1 cellular context compared by ENCODE assay signal in the genomic region with DNA sequence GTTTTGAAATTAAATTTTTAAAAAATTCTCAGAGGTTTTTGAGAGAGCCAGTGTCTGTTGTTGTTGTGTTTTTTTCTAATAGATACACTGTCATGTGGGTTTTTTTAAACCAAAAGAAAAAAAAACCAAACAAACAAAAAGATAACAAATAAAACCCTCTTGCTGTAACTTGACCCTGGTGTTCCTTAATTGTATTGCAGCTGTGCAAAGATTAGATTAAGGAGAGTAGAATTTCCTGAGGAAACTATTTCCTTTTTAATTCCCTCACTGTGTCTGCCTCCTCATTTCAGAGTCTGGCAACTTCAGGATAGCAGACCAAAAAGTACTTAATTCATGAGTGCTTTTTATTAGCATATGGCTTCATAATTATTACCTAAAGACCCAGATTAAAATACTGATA.
TF ChIP-seq lines count a peak whose summit lies in the region.

No MANE protein-coding gene starts in this region.

TF ChIP-seq in GM23338, 12 proteins besides CTCF, POLR2A, EP300 and RAD21 (continued from another document):
- TF ChIP-seq, protein P1, sequence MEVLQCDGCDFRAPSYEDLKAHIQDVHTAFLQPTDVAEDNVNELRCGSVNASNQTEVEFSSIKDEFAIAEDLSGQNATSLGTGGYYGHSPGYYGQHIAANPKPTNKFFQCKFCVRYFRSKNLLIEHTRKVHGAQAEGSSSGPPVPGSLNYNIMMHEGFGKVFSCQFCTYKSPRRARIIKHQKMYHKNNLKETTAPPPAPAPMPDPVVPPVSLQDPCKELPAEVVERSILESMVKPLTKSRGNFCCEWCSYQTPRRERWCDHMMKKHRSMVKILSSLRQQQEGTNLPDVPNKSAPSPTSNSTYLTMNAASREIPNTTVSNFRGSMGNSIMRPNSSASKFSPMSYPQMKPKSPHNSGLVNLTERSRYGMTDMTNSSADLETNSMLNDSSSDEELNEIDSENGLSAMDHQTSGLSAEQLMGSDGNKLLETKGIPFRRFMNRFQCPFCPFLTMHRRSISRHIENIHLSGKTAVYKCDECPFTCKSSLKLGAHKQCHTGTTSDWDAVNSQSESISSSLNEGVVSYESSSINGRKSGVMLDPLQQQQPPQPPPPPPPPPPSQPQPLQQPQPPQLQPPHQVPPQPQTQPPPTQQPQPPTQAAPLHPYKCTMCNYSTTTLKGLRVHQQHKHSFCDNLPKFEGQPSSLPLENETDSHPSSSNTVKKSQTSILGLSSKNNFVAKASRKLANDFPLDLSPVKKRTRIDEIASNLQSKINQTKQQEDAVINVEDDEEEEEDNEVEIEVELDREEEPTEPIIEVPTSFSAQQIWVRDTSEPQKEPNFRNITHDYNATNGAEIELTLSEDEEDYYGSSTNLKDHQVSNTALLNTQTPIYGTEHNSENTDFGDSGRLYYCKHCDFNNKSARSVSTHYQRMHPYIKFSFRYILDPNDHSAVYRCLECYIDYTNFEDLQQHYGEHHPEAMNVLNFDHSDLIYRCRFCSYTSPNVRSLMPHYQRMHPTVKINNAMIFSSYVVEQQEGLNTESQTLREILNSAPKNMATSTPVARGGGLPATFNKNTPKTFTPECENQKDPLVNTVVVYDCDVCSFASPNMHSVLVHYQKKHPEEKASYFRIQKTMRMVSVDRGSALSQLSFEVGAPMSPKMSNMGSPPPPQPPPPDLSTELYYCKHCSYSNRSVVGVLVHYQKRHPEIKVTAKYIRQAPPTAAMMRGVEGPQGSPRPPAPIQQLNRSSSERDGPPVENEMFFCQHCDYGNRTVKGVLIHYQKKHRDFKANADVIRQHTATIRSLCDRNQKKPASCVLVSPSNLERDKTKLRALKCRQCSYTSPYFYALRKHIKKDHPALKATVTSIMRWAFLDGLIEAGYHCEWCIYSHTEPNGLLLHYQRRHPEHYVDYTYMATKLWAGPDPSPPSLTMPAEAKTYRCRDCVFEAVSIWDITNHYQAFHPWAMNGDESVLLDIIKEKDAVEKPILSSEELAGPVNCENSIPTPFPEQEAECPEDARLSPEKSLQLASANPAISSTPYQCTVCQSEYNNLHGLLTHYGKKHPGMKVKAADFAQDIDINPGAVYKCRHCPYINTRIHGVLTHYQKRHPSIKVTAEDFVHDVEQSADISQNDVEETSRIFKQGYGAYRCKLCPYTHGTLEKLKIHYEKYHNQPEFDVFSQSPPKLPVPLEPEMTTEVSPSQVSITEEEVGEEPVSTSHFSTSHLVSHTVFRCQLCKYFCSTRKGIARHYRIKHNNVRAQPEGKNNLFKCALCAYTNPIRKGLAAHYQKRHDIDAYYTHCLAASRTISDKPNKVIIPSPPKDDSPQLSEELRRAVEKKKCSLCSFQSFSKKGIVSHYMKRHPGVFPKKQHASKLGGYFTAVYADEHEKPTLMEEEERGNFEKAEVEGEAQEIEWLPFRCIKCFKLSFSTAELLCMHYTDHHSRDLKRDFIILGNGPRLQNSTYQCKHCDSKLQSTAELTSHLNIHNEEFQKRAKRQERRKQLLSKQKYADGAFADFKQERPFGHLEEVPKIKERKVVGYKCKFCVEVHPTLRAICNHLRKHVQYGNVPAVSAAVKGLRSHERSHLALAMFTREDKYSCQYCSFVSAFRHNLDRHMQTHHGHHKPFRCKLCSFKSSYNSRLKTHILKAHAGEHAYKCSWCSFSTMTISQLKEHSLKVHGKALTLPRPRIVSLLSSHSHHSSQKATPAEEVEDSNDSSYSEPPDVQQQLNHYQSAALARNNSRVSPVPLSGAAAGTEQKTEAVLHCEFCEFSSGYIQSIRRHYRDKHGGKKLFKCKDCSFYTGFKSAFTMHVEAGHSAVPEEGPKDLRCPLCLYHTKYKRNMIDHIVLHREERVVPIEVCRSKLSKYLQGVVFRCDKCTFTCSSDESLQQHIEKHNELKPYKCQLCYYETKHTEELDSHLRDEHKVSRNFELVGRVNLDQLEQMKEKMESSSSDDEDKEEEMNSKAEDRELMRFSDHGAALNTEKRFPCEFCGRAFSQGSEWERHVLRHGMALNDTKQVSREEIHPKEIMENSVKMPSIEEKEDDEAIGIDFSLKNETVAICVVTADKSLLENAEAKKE (CRISPR knock-in tag; IDR thresholded peaks at IDR 0.05), result no peak
- TF ChIP-seq ZNF114 (CRISPR knock-in tag; IDR thresholded peaks at IDR 0.05) (no peak), JUNB (IDR thresholded peaks at IDR 0.05; ENCODE audit: unreplicated experiment) (no peak), STAT1 (IDR thresholded peaks at IDR 0.05; ENCODE audit: unreplicated experiment) (no peak)
- TF ChIP-seq, protein P2, sequence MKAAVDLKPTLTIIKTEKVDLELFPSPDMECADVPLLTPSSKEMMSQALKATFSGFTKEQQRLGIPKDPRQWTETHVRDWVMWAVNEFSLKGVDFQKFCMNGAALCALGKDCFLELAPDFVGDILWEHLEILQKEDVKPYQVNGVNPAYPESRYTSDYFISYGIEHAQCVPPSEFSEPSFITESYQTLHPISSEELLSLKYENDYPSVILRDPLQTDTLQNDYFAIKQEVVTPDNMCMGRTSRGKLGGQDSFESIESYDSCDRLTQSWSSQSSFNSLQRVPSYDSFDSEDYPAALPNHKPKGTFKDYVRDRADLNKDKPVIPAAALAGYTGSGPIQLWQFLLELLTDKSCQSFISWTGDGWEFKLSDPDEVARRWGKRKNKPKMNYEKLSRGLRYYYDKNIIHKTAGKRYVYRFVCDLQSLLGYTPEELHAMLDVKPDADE (IDR thresholded peaks at IDR 0.05), result no peak
TF ChIP-seq in GM23338: peak in this region for 0.
